ENCODE assay signal across 16 cellular contexts in the genomic region with DNA sequence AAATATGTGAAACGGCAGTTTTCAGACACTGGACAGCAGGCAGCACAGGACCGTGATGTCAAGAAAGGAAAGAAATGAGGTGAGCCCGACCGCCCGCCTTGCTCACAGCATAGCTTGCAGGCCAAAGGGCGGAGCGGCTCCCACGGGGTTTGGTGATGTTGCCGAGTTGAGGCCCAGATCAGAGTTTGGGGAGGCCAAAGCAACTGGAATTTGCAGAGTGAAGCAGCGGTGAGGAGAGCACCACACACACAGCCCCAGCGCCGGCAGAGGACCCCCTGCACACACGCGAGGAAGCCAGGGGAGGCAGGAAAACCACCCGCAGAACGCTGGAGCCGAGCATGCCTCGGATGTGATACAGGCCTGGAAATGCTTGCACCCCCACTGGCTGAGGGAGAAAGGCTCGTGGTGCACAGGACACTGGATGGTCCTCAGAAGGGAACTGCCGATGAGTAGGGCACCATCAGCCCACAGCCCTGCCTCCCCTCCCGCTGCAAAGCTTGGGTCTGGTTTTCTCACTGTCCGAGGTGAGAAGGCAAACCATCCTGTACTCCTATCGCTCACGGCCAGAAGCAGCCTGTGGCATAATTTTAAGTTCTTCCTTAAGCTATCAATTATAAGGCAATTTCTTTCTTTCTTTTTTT. TPM values are rescaled to one million over a fixed set of nuclear protein-coding genes. Genes with fewer than 3 reads are reported as not detected.
A peak's percentile ranks its signal among the peaks of the same experiment; 100 is the strongest.
DNase-seq lines count a peak whose midpoint lies in the region; ATAC-seq and TF ChIP-seq lines count a peak whose summit lies in the region.
"Had no signal": no experiment of that assay in that cellular context is flagged by ENCODE, and none has a peak within 500 bp of the region (broad histone marks: within the 10 kb centered on the region; RNA-seq: fewer than 3 reads in every experiment).

No MANE protein-coding gene starts in this region.

- H3K4me3 ChIP-seq in IMR-90 (ENCODE audit: insufficient read depth, low read depth, low read length) (no peak overlapping the region), neuronal stem cell (ENCODE audit: low read length in 2 of 2) (no peak overlapping the region)
- H3K4me3 ChIP-seq: BLaER1, Peyer's patch had no signal

- H3K9me3 ChIP-seq in IMR-90 (ENCODE audit: control insufficient read depth, insufficient read depth, low read length) (0 out of 2 replicates have a peak, but pooled peaks cover 2% of the 10 kb centered on the region), neuronal stem cell (replicated peaks in 1 of 2; ENCODE audit: control insufficient read depth in 2 of 2, insufficient read depth in 1 of 2, low read depth in 1 of 2, low read length in 2 of 2) (peaks cover 2 to 5% of the 10 kb centered on the region in 2 donors)
- H3K9me3 ChIP-seq: BLaER1, Peyer's patch had no signal

- H3K56ac ChIP-seq in IMR-90 (ENCODE audit: extremely low read depth, insufficient read depth, low read length): no peak overlapping the region

- H4K91ac ChIP-seq in IMR-90 (ENCODE audit: insufficient read depth, low read depth, low read length): no peak overlapping the region
- H4K91ac ChIP-seq in neuronal stem cell (ENCODE audit: low read depth, low read length, poor library complexity): no peak overlapping the region

- TF ChIP-seq RAD21 in IMR-90 (IDR thresholded peaks at IDR 0.05; ENCODE audit: low read length): no peak

- no peak overlapping the region for H4K5ac ChIP-seq in IMR-90 (ENCODE audit: low read depth, low read length)

- no peaks in the 10 kb centered on the region for H3K79me1 ChIP-seq in IMR-90 (ENCODE audit: low read depth in 1 of 2, low read length in 2 of 2)
- H3K79me1 ChIP-seq in neuronal stem cell (ENCODE audit: low read depth, low read length): no peaks in the 10 kb centered on the region

- H3K27ac ChIP-seq in IMR-90 (ENCODE audit: insufficient read depth, low read length) (no peak overlapping the region), neuronal stem cell (replicated peaks; ENCODE audit: low read length) (no peak overlapping the region)
- H3K27ac ChIP-seq: Peyer's patch had no signal

- peak; percentile 5 for DNase-seq in GM10266 (ENCODE audit: extremely low spot score)
- DNase-seq in IMR-90: no peak
- peak; percentile 68 for DNase-seq in glutamatergic neuron
- DNase-seq in neuronal stem cell (ENCODE audit: low spot score): no peak
- no peak for DNase-seq in NCI-H446 treated with DMSO at 0.1 percent for 48 hours (lab: John Stamatoyannopoulos, UW)
- DNase-seq in D341Med (ENCODE audit: low spot score): no peak
- DNase-seq: DMS 273 treated with DMSO at 0.1 percent for 48 hours, NCI-H1105 treated with DMSO at 0.1 percent for 48 hours, NCI-H187, NCI-H82, Peyer's patch, SHP77 treated with DMSO at 0.1 percent for 48 hours had no signal

- no peaks in the 10 kb centered on the region; the same call in 1 of the 2 replicates for H4K20me1 ChIP-seq in IMR-90 (ENCODE audit: insufficient read depth, low read length)
- H4K20me1 ChIP-seq: BLaER1 had no signal

- POLR2A ChIA-PET in IMR-90 (lab: Charles Lee; ENCODE audit: unreplicated experiment): no interaction called here

- H3K27me3 Mint-ChIP-seq in glutamatergic neuron (ENCODE audit: unreplicated experiment): peaks cover 2% of the 10 kb centered on the region

- H2BK5ac ChIP-seq in IMR-90 (ENCODE audit: low read depth, low read length, poor library complexity, severe bottlenecking) (no peak overlapping the region), neuronal stem cell (ENCODE audit: low read length) (no peak overlapping the region)

- ATAC-seq in IMR-90 (ENCODE audit: low read depth) (0 out of 2 replicates have a peak, but pooled peaks have one; percentile 9), HG03565 (IDR thresholded peaks at IDR 0.05; ENCODE audit: unreplicated experiment) (no peak)
- ATAC-seq: HepG2 had no signal

- H3K9ac ChIP-seq in IMR-90 (ENCODE audit: low read depth, low read length): no peak overlapping the region
- no peak overlapping the region for H3K9ac ChIP-seq in neuronal stem cell (ENCODE audit: low read depth, low read length, poor library complexity)
- H3K9ac ChIP-seq: BLaER1 had no signal

- H3K27ac Mint-ChIP-seq in glutamatergic neuron (ENCODE audit: unreplicated experiment): no peak overlapping the region

- no peak overlapping the region for H2AFZ ChIP-seq in IMR-90 (replicated peaks; ENCODE audit: low read length, poor library complexity)
- H2AFZ ChIP-seq in neuronal stem cell (ENCODE audit: low read length): peak overlapping the region; percentile 51

- no peak overlapping the region for H2BK20ac ChIP-seq in IMR-90 (ENCODE audit: low read depth, low read length)

- H4K8ac ChIP-seq in IMR-90 (ENCODE audit: low read depth in 2 of 2, low read length in 2 of 2) (no peak overlapping the region), neuronal stem cell (ENCODE audit: low read depth, low read length) (no peak overlapping the region)

- H2AK9ac ChIP-seq in IMR-90 (replicated peaks; ENCODE audit: low read depth, low read length, poor library complexity): no peak overlapping the region

- H2BK12ac ChIP-seq in neuronal stem cell (ENCODE audit: low read length): peak overlapping the region; percentile 49

- H3K9me1 ChIP-seq in IMR-90 (ENCODE audit: insufficient read depth, low read length): no peaks in the 10 kb centered on the region

- H2BK15ac ChIP-seq in IMR-90 (ENCODE audit: low read depth, low read length) (no peak overlapping the region), neuronal stem cell (ENCODE audit: low read length) (peak overlapping the region; percentile 39)

- H2AK5ac ChIP-seq in IMR-90 (ENCODE audit: low read depth, low read length) (no peak overlapping the region), neuronal stem cell (ENCODE audit: low read depth, low read length) (peak overlapping the region; percentile 42)

- peaks cover 2% of the 10 kb centered on the region for H3K36me3 Mint-ChIP-seq in glutamatergic neuron (ENCODE audit: unreplicated experiment)

- H3K14ac ChIP-seq in IMR-90 (replicated peaks; ENCODE audit: low read depth, low read length): no peak overlapping the region
- H3K14ac ChIP-seq in neuronal stem cell (ENCODE audit: low read length): peak overlapping the region; percentile 84

- no peak for TF ChIP-seq POLR2A in IMR-90 (IDR thresholded peaks at IDR 0.05; ENCODE audit: low read depth, low read length)

- H3K27me3 ChIP-seq in IMR-90 (ENCODE audit: control insufficient read depth, insufficient read depth, low read length): peaks cover 14% of the 10 kb centered on the region
- H3K27me3 ChIP-seq in neuronal stem cell (ENCODE audit: control insufficient read depth in 3 of 3, insufficient read depth in 3 of 3, low read depth in 1 of 3, low read length in 3 of 3): peaks cover 0 to 36% (median 0%) of the 10 kb centered on the region in 3 experiments
- H3K27me3 ChIP-seq: BLaER1, Peyer's patch had no signal

- no peak overlapping the region for H3K18ac ChIP-seq in IMR-90 (ENCODE audit: low read depth, low read length)
- H3K18ac ChIP-seq in neuronal stem cell (ENCODE audit: low read length): peak overlapping the region; percentile 74

- no peak overlapping the region for H3K4me3 Mint-ChIP-seq in glutamatergic neuron (ENCODE audit: unreplicated experiment)

- WGBS in IMR-90 (ENCODE audit: extremely low coverage in 2 of 2, insufficient read length in 1 of 2), 2 experiments: 59% methylated on average over 9 of the region's 24 CpGs; no CpG with 5 or more reads in 1 of the 2 experiments
- WGBS in neuronal stem cell (ENCODE audit: extremely low coverage in 2 of 2, insufficient read length in 2 of 2, insufficient replicate concordance in 1 of 2), 2 donors: no CpG with 5 or more reads among the region's 24 CpGs

- peaks cover 2% of the 10 kb centered on the region for H3K9me3 Mint-ChIP-seq in glutamatergic neuron (ENCODE audit: unreplicated experiment)

- in situ Hi-C loops in IMR-90 (cut with MboI; ENCODE audit: low sequenced_read_pairs): no loop called here

- H3K23ac ChIP-seq in IMR-90 (ENCODE audit: low read depth, low read length) (no peak overlapping the region), neuronal stem cell (ENCODE audit: low read depth, low read length, poor library complexity) (peak overlapping the region; percentile 89)

- no peak for TF ChIP-seq CTCF in GM10266 (IDR thresholded peaks at IDR 0.05; ENCODE audit: control insufficient read depth, insufficient read depth, low read depth, missing control alignments)
- TF ChIP-seq CTCF in IMR-90 (conservative IDR thresholded peaks at IDR 0.05; ENCODE audit: low read depth, low read length): no peak
- TF ChIP-seq CTCF in glutamatergic neuron (IDR thresholded peaks at IDR 0.05; ENCODE audit: partially characterized antibody, unreplicated experiment): no peak

- H3K36me3 ChIP-seq in IMR-90 (ENCODE audit: control insufficient read depth, insufficient read depth, low read length) (peaks cover 7% of the 10 kb centered on the region; the same call in 1 of the 2 replicates), neuronal stem cell (replicated peaks in 1 of 2; ENCODE audit: control insufficient read depth in 2 of 2, insufficient read depth in 2 of 2, low read length in 2 of 2) (no peaks in the 10 kb centered on the region)
- H3K36me3 ChIP-seq: BLaER1 had no signal

- H3K4me1 ChIP-seq in IMR-90 (ENCODE audit: control insufficient read depth, insufficient read depth, low read length) (no peaks in the 10 kb centered on the region; the same call in 1 of the 2 replicates), neuronal stem cell (ENCODE audit: control insufficient read depth in 2 of 2, insufficient read depth in 1 of 2, low read depth in 1 of 2, low read length in 2 of 2) (no peaks in the 10 kb centered on the region)
- H3K4me1 ChIP-seq: Peyer's patch had no signal

- H2BK120ac ChIP-seq in IMR-90 (ENCODE audit: low read depth, low read length): no peak overlapping the region
- H2BK120ac ChIP-seq in neuronal stem cell (ENCODE audit: low read depth, low read length): no peak overlapping the region

- CTCF ChIA-PET in IMR-90 (lab: Yijun Ruan, JAX): interaction anchor here (0.7 kb wide), 1 partner anchor 19 kb away, joined by 7 read pairs; no protein-coding TSS in a partner anchor

- H3K4ac ChIP-seq in IMR-90 (ENCODE audit: low read depth, low read length) (no peak overlapping the region), neuronal stem cell (ENCODE audit: low read length) (no peak overlapping the region)

- BruUV-seq in IMR-90 (replicated peaks; lab: Mats Ljungman, UMichigan): no TSS peak

- intact Hi-C loops in IMR-90 (cut with micrococcal nuclease): no loop called here

- dilution Hi-C loops in IMR-90 (cut with HindIII; ENCODE audit: low sequenced_read_pairs, unreplicated experiment): no loop called here

- H3K4me1 Mint-ChIP-seq in glutamatergic neuron (ENCODE audit: low read depth, unreplicated experiment): peaks cover 12% of the 10 kb centered on the region

- H3K4me2 ChIP-seq in IMR-90 (ENCODE audit: low read depth, low read length): no peak overlapping the region
- no peak overlapping the region for H3K4me2 ChIP-seq in neuronal stem cell (ENCODE audit: insufficient read depth, low read length, poor library complexity, severe bottlenecking)
- H3K4me2 ChIP-seq: BLaER1 had no signal

RNA-seq across cellular contexts. Expression of a gene that starts 25.7 kb away (rescaled TPM):
- total RNA-seq in IMR-90 (2012; rRNA removed) (not detected in 2 replicates), glutamatergic neuron (ENCODE audit: unreplicated experiment) (not detected)
- polyA plus RNA-seq in IMR-90 (2012; rRNA removed): 0.05 and 0.07 TPM in 2 replicates
- 0.04 TPM in 1 of 2 replicates, not detected in the other for polyA plus RNA-seq in IMR-90 (2012; cell fraction: cytosol; rRNA removed)
- 0.12 and 0.14 TPM in 2 replicates for polyA plus RNA-seq in IMR-90 (2012; cell fraction: nucleus; rRNA removed; ENCODE audit: low replicate concordance)
- polyA plus RNA-seq in neuronal stem cell (2013, experiment 1 of 2): 0.04 TPM
- 0.03 TPM for polyA plus RNA-seq in neuronal stem cell (2013, experiment 2 of 2)
- total RNA-seq: HepG2, NCI-H460 had no signal
- polyA plus RNA-seq: HepG2 had no signal

RNA-seq across cellular contexts. Expression of a gene that starts 33.9 kb away (rescaled TPM):
- total RNA-seq in IMR-90 (2012; rRNA removed) (3.6 and 4.2 TPM in 2 replicates), glutamatergic neuron (ENCODE audit: unreplicated experiment) (80.4 TPM)
- polyA plus RNA-seq in IMR-90 (2012; rRNA removed): 13.1 and 17.5 TPM in 2 replicates
- polyA plus RNA-seq in IMR-90 (2012; cell fraction: cytosol; rRNA removed): 8.0 and 13.1 TPM in 2 replicates
- 67.5 and 145 TPM in 2 replicates for polyA plus RNA-seq in IMR-90 (2012; cell fraction: nucleus; rRNA removed; ENCODE audit: low replicate concordance)
- 12.3 TPM for polyA plus RNA-seq in neuronal stem cell (2013, experiment 1 of 2)
- 11.4 TPM for polyA plus RNA-seq in neuronal stem cell (2013, experiment 2 of 2)

Comparison
In these comparisons a context has a peak if more than half of its experiments do, and no peak if none do; other contexts are left out.
1. DNase-seq: peak in GM10266 (single experiment) and glutamatergic neuron (single experiment); none in IMR-90 (single experiment), neuronal stem cell (single experiment), NCI-H446 treated with DMSO at 0.1 percent for 48 hours (single experiment) and D341Med (single experiment).
2. RNA of a gene that starts 33.9 kb away (total RNA-seq): 80.4 TPM in glutamatergic neuron (single experiment); 3.6 to 4.2 TPM in IMR-90; every median in the first group is over 10 times any median in the second.